Comparison of ENCODE assay signal across 12 cellular contexts in genomic region chr10:132429281-132430230, GRCh38. TPM values are rescaled to one million over a fixed set of nuclear protein-coding genes. Genes with fewer than 3 reads are reported as not detected.
A peak's percentile ranks its signal among the peaks of the same experiment; 100 is the strongest.
DNase-seq lines count a peak whose midpoint lies in the region; ATAC-seq and TF ChIP-seq lines count a peak whose summit lies in the region.
"Had no signal": no experiment of that assay in that cellular context is flagged by ENCODE, and none has a peak within 500 bp of the region (broad histone marks: within the 10 kb centered on the region; RNA-seq: fewer than 3 reads in every experiment).

No MANE protein-coding gene starts in this region.

- no peaks in the 10 kb centered on the region for H3K79me2 ChIP-seq in Karpas-422 (ENCODE audit: low read length)
- no peaks in the 10 kb centered on the region for H3K79me2 ChIP-seq in neural cell (replicated peaks; ENCODE audit: insufficient read depth, low read length)

- H3K4me1 ChIP-seq in Karpas-422 (ENCODE audit: low read length) (peaks cover 45% of the 10 kb centered on the region), RWPE2 (ENCODE audit: insufficient read depth, poor library complexity, severe bottlenecking) (peaks cover 4% of the 10 kb centered on the region)
- H3K4me1 ChIP-seq: Caco-2 had no signal

- no peaks in the 10 kb centered on the region for H3K27me3 ChIP-seq in Karpas-422 (ENCODE audit: low read length)
- H3K27me3 ChIP-seq in RWPE2 (ENCODE audit: insufficient read depth, poor library complexity, severe bottlenecking), result no peaks in the 10 kb centered on the region
- no peaks in the 10 kb centered on the region for H3K27me3 ChIP-seq in neural cell (ENCODE audit: insufficient read depth, low read depth, low read length)

- H3K36me3 ChIP-seq in Karpas-422 (ENCODE audit: insufficient read depth, low read length), result no peaks in the 10 kb centered on the region
- no peaks in the 10 kb centered on the region for H3K36me3 ChIP-seq in RWPE2 (ENCODE audit: low read depth)
- no peaks in the 10 kb centered on the region for H3K36me3 ChIP-seq in neural cell (ENCODE audit: insufficient read depth, low read length)

- no peak overlapping the region for H2AFZ ChIP-seq in Karpas-422 (ENCODE audit: low read length)
- no peak overlapping the region for H2AFZ ChIP-seq in neural cell (ENCODE audit: low read depth, low read length)

- H4K20me1 ChIP-seq in Karpas-422 (ENCODE audit: insufficient read depth, low read depth, low read length) (no peaks in the 10 kb centered on the region), neural cell (ENCODE audit: insufficient read depth) (no peaks in the 10 kb centered on the region)

- peak overlapping the region; percentile 32 for H3K9ac ChIP-seq in Karpas-422 (ENCODE audit: low read length)
- H3K9ac ChIP-seq in neural cell (ENCODE audit: low read length), result peak overlapping the region; percentile 46

- peak; percentile 65 for DNase-seq in DMS79 (lab: John Stamatoyannopoulos, UW)
- DNase-seq in Karpas-422, result no peak
- DNase-seq in RWPE2 (ENCODE audit: low spot score), result no peak
- no peak for DNase-seq in cortex of kidney (lab: John Stamatoyannopoulos, UW)
- DNase-seq in NCI-H1694 treated with DMSO at 0.1 percent for 48 hours (lab: John Stamatoyannopoulos, UW), result no peak
- DNase-seq in SKM-1 treated with dmso at 0.1 percent for 144 hours (lab: John Stamatoyannopoulos, UW; ENCODE audit: unreplicated experiment), result no peak
- DNase-seq: Caco-2; KG1; stimulated activated naive CD8-positive, alpha-beta T cell treated with anti-CD3 and anti-CD28 coated beads, Interleukin-15, amount 100 ng/mL, for 72 hours had no signal

- TF ChIP-seq RAD21 in neural cell (conservative IDR thresholded peaks at IDR 0.05), result no peak

- H3K4me2 ChIP-seq in Karpas-422 (ENCODE audit: low read depth, low read length, poor library complexity, severe bottlenecking) (no peak overlapping the region), neural cell (ENCODE audit: low read length) (peak overlapping the region; percentile 1)

- H3K9me2 ChIP-seq in Karpas-422 (replicated peaks; ENCODE audit: insufficient read depth, low read length) (no peaks in the 10 kb centered on the region), neural cell (ENCODE audit: insufficient read depth, low read length) (no peaks in the 10 kb centered on the region)

- H3K9me3 ChIP-seq in Karpas-422 (ENCODE audit: low read length) (no peaks in the 10 kb centered on the region), RWPE2 (ENCODE audit: severe bottlenecking) (no peaks in the 10 kb centered on the region), neural cell (ENCODE audit: low read length) (no peaks in the 10 kb centered on the region)
- H3K9me3 ChIP-seq: Caco-2 had no signal

- H3K27ac ChIP-seq in Karpas-422 (ENCODE audit: low read length) (no peak overlapping the region), RWPE2 (ENCODE audit: poor library complexity, severe bottlenecking) (no peak overlapping the region), neural cell (ENCODE audit: low read length) (peak overlapping the region; percentile 21)

- TF ChIP-seq EP300 in neural cell (conservative IDR thresholded peaks at IDR 0.05; ENCODE audit: poor library complexity, severe bottlenecking), result peak; percentile 50

- no peaks in the 10 kb centered on the region for H3F3A ChIP-seq in neural cell (ENCODE audit: insufficient read depth, low read length, poor library complexity, severe bottlenecking)

- TF ChIP-seq POLR2A in GM18505 (IDR thresholded peaks at IDR 0.05; ENCODE audit: borderline replicate concordance, extremely low read depth, insufficient read depth, insufficient read length), result no peak

- no peak overlapping the region for H3K4me3 ChIP-seq in Karpas-422 (ENCODE audit: low read length)
- no peak overlapping the region for H3K4me3 ChIP-seq in RWPE2 (ENCODE audit: severe bottlenecking)
- peak overlapping the region; percentile 27 for H3K4me3 ChIP-seq in neural cell (ENCODE audit: low read length)

- no peak for TF ChIP-seq CTCF in RWPE2 (IDR thresholded peaks at IDR 0.05; ENCODE audit: poor library complexity, severe bottlenecking)
- no peak for TF ChIP-seq CTCF in neural cell (IDR thresholded peaks at IDR 0.05; ENCODE audit: poor library complexity, severe bottlenecking)

- ATAC-seq in RWPE2 (ENCODE audit: low read depth), result peak; percentile 7; the same call in 1 of the 3 replicates
- ATAC-seq in GM18505 (IDR thresholded peaks at IDR 0.05; ENCODE audit: unreplicated experiment), result no peak
- ATAC-seq: activated naive CD4-positive, alpha-beta T cell treated with anti-CD3 and anti-CD28 coated beads, Interleukin-2, amount 50 U/mL, for 72 hours; stimulated activated naive CD8-positive, alpha-beta T cell treated with anti-CD3 and anti-CD28 coated beads, Interleukin-15, amount 100 ng/mL, for 72 hours had no signal

TF ChIP-seq in neural cell, 6 proteins besides CTCF, POLR2A, EP300 and RAD21:
- no peak for TF ChIP-seq EZH2 (IDR thresholded peaks at IDR 0.05; ENCODE audit: borderline replicate concordance, insufficient read depth, low read length, poor library complexity, severe bottlenecking)
- no peak for TF ChIP-seq REST (IDR thresholded peaks at IDR 0.05; ENCODE audit: borderline replicate concordance)
- TF ChIP-seq TAF1 (IDR thresholded peaks at IDR 0.05; ENCODE audit: low read depth), result no peak
- TF ChIP-seq SMC3 (conservative IDR thresholded peaks at IDR 0.05; ENCODE audit: poor library complexity), result no peak
- TF ChIP-seq POLR2AphosphoS5 (IDR thresholded peaks at IDR 0.05), result peak; percentile 25
- peak; percentile 43 for TF ChIP-seq MXI1 (conservative IDR thresholded peaks at IDR 0.05; ENCODE audit: poor library complexity, severe bottlenecking)
TF ChIP-seq in neural cell: peak in this region for 2.

RNA-seq across cellular contexts. Expression of gene PWWP2B, which starts 32.6 kb away (rescaled TPM):
- total RNA-seq in Karpas-422 (2014; rRNA removed; shearing (Covaris generic); ENCODE audit: low replicate concordance), result 1.4 and 3.7 TPM in 2 replicates
- polyA plus RNA-seq in neural cell, result 10.7 and 13.0 TPM in 2 replicates
- 21.1 and 24.8 TPM in 2 replicates for polyA minus RNA-seq in neural cell
